Comparison of ENCODE assay signal across 1 cellular context in genomic region chr17:79835953-79836951, GRCh38.
TF ChIP-seq lines count a peak whose summit lies in the region.

No MANE protein-coding gene starts in this region.

TF ChIP-seq in GM12878, 131 proteins besides CTCF, POLR2A, EP300 and RAD21:
- TF ChIP-seq TBL1XR1 (IDR thresholded peaks at IDR 0.05; ENCODE audit: low read depth, low read length) (no peak), JUNB (IDR thresholded peaks at IDR 0.05) (no peak), ETV6 (conservative IDR thresholded peaks at IDR 0.05 in 1 of 2, IDR thresholded peaks at IDR 0.05 in 1 of 2; ENCODE audit: borderline replicate concordance in 1 of 2, low read depth in 1 of 2) (no peak), MLLT1 (IDR thresholded peaks at IDR 0.05) (no peak), NR2C2 (IDR thresholded peaks at IDR 0.05; ENCODE audit: borderline replicate concordance, control insufficient read depth, insufficient read length, low read depth) (no peak), EED (IDR thresholded peaks at IDR 0.05; ENCODE audit: low read depth) (no peak), SUZ12 (IDR thresholded peaks at IDR 0.05; ENCODE audit: unreplicated experiment) (no peak), ZSCAN29 (IDR thresholded peaks at IDR 0.05) (no peak), BACH1 (IDR thresholded peaks at IDR 0.05; ENCODE audit: borderline replicate concordance) (no peak), YY1 (IDR thresholded peaks at IDR 0.05; ENCODE audit: low read depth, low read length) (no peak), IKZF1 (conservative IDR thresholded peaks at IDR 0.05) (no peak), SIN3A (IDR thresholded peaks at IDR 0.05; ENCODE audit: low read depth, low read length) (no peak), SMC3 (IDR thresholded peaks at IDR 0.05; ENCODE audit: borderline replicate concordance, low read length) (no peak), MXI1 (IDR thresholded peaks at IDR 0.05; ENCODE audit: low read depth, low read length) (no peak), ZBTB4 (CRISPR knock-in tag; IDR thresholded peaks at IDR 0.05) (no peak)
